Comparison of ENCODE assay signal across 8 cellular contexts in the genomic region with DNA sequence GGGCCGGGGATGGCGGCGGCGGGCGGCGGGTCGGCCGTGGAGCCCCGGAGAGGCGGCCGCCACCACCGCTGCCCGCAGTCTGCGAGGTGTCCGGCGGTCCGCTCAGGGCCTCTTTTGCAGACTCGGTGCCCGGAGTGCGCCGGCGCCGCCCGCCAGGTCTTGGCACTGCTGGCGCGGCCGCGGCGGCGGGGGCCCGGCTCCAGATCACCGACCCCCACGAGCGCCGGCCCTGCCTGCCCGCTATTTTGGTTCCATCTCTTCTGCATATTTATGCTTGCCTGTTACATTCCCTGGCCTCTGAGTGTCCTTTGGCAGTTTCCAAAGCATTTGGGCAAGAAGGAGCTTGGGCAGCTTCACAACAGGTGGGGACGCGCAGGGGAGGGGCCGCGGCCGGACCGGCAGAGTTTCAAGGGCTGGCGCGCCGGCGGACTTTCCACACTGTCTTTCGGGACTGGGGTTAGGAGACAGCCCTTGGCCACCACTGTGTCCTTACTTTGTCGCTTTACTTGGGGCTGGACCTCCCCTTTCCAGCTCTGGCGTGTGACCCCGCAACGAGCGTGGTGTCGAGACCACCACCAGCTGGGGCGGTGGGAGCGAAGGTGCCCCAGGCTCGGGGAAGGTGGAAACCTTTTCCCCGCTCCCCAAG. TPM values are rescaled to one million over a fixed set of nuclear protein-coding genes. Genes with fewer than 3 reads are reported as not detected.
DNase-seq lines count a peak whose midpoint lies in the region; ATAC-seq and TF ChIP-seq lines count a peak whose summit lies in the region.

No MANE protein-coding gene starts in this region.

- no peaks in the 10 kb centered on the region for H3K9me3 Mint-ChIP-seq in activated CD4-positive, alpha-beta T cell treated with anti-CD3 and anti-CD28 coated beads, Interleukin-2, amount 10 ng/mL, durations not matched to agents 24 days and 14 days

- H3K9me3 ChIP-seq in right lobe of liver: no peaks in the 10 kb centered on the region

- peaks cover 21% of the 10 kb centered on the region for H3K4me1 ChIP-seq in KMS-11 (ENCODE audit: low read depth, poor library complexity, severe bottlenecking)
- H3K4me1 ChIP-seq in right lobe of liver: peaks cover 0 to 48% (median 12%) of the 10 kb centered on the region in 4 donors

- TF ChIP-seq POLR2A in right lobe of liver (IDR thresholded peaks at IDR 0.05): no peak

- H4K20me1 ChIP-seq in KMS-11 (ENCODE audit: insufficient read depth): no peaks in the 10 kb centered on the region

- peak overlapping the region; percentile 98 for H3K27ac Mint-ChIP-seq in activated CD4-positive, alpha-beta T cell treated with anti-CD3 and anti-CD28 coated beads, Interleukin-2, amount 10 ng/mL, durations not matched to agents 24 days and 14 days

- H3K4me1 Mint-ChIP-seq in activated CD4-positive, alpha-beta T cell treated with anti-CD3 and anti-CD28 coated beads, Interleukin-2, amount 10 ng/mL, durations not matched to agents 24 days and 14 days: peaks cover 48% of the 10 kb centered on the region

- peak overlapping the region; percentile 44 for H3K27ac ChIP-seq in KMS-11
- peak overlapping the region; percentile 73 to 99 for H3K27ac ChIP-seq in coronary artery
- peak overlapping the region; percentile 81 to 93 (median 93) for H3K27ac ChIP-seq in right lobe of liver

- peak overlapping the region; percentile 90 for H3K4me3 Mint-ChIP-seq in activated CD4-positive, alpha-beta T cell treated with anti-CD3 and anti-CD28 coated beads, Interleukin-2, amount 10 ng/mL, durations not matched to agents 24 days and 14 days

- peak; percentile 63 for DNase-seq in GM03348 (ENCODE audit: low spot score)
- DNase-seq in activated CD4-positive, alpha-beta T cell treated with anti-CD3 and anti-CD28 coated beads, Interleukin-2, amount 10 ng/mL, durations not matched to agents 24 days and 14 days: peak; percentile 83
- DNase-seq in coronary artery (ENCODE audit: low spot score): peak; percentile 74
- DNase-seq in right lobe of liver: peak; percentile 75 to 77 (median 76)
- DNase-seq in stimulated activated CD4-positive, alpha-beta T cell treated with anti-CD3 and anti-CD28 coated beads, TNF-alpha, amount 100 ng/mL, for 4 hours (ENCODE audit: low read depth in 3 of 3): peak; percentile 4 to 42 (median 6)
- DNase-seq in NCI-H1694 (lab: John Stamatoyannopoulos, UW): no peak

- peak overlapping the region; percentile 78 for H2AFZ ChIP-seq in KMS-11 (ENCODE audit: low read depth)

- H3K79me2 ChIP-seq in KMS-11 (ENCODE audit: insufficient read depth, low read depth): peaks cover 19% of the 10 kb centered on the region

- intact Hi-C loops in activated CD4-positive, alpha-beta T cell treated with anti-CD3 and anti-CD28 coated beads, Interleukin-2, amount 10 ng/mL, durations not matched to agents 24 days and 14 days (cut with micrococcal nuclease): loop anchor here (1.0 to 10.0 kb wide), 5 partner anchors 452 to 1285 kb away; partner anchors contain the start of genes CD38, CPEB2, FAM200B and FBXL5
- intact Hi-C loops in right lobe of liver (cut with DNase I): no loop called here

- H3K4me3 ChIP-seq in KMS-11 (IDR thresholded peaks at IDR 0.05; ENCODE audit: insufficient read depth, low read depth, low read length) (peak overlapping the region; percentile 59), coronary artery (peak overlapping the region; percentile 97), right lobe of liver (peak overlapping the region; percentile 67 to 75 (median 71))

- H3K36me3 ChIP-seq in KMS-11 (ENCODE audit: insufficient read depth) (no peaks in the 10 kb centered on the region), right lobe of liver (no peaks in the 10 kb centered on the region)

- peaks cover 12% of the 10 kb centered on the region for H3K36me3 Mint-ChIP-seq in activated CD4-positive, alpha-beta T cell treated with anti-CD3 and anti-CD28 coated beads, Interleukin-2, amount 10 ng/mL, durations not matched to agents 24 days and 14 days (ENCODE audit: low read depth)

- ATAC-seq in GM21825 (IDR thresholded peaks at IDR 0.05; ENCODE audit: unreplicated experiment) (peak; percentile 43), right lobe of liver (peak; percentile 52 to 64 (median 58))

- 0% methylated on average over 7 of the region's 57 CpGs for WGBS in right lobe of liver (ENCODE audit: insufficient coverage, low coverage, low lambda C conversion rate, missing lambda C conversion rate)

- peak overlapping the region; percentile 67 for H3K9ac ChIP-seq in KMS-11

- no peaks in the 10 kb centered on the region for H3K27me3 ChIP-seq in KMS-11 (ENCODE audit: insufficient read depth, low read depth)
- H3K27me3 ChIP-seq in right lobe of liver: no peaks in the 10 kb centered on the region

- H3K27me3 Mint-ChIP-seq in activated CD4-positive, alpha-beta T cell treated with anti-CD3 and anti-CD28 coated beads, Interleukin-2, amount 10 ng/mL, durations not matched to agents 24 days and 14 days: no peaks in the 10 kb centered on the region

- H3K4me2 ChIP-seq in KMS-11: peak overlapping the region; percentile 51

- no peak for TF ChIP-seq CTCF in KMS-11 (conservative IDR thresholded peaks at IDR 0.05; ENCODE audit: low read depth, low read length)
- no peak for TF ChIP-seq CTCF in coronary artery (IDR thresholded peaks at IDR 0.05)
- TF ChIP-seq CTCF in right lobe of liver (IDR thresholded peaks at IDR 0.05): no peak

RNA-seq across cellular contexts. Expression of gene TAPT1, which starts 0.7 kb away (rescaled TPM):
- total RNA-seq in activated CD4-positive, alpha-beta T cell treated with anti-CD3 and anti-CD28 coated beads, Interleukin-2, amount 10 ng/mL, durations not matched to agents 24 days and 14 days: 27.2 and 29.3 TPM in 2 replicates
- 10 to 100 TPM; 10.8 to 57.3 (median 40.1) TPM for total RNA-seq in right lobe of liver
